In genomic region chr2:68751397-68752339, GRCh38 we compare ENCODE assay signal across 7 cellular contexts. TPM values are rescaled to one million over a fixed set of nuclear protein-coding genes. Genes with fewer than 3 reads are reported as not detected.
A peak's percentile ranks its signal among the peaks of the same experiment; 100 is the strongest.
DNase-seq lines count a peak whose midpoint lies in the region; ATAC-seq and TF ChIP-seq lines count a peak whose summit lies in the region.

No MANE protein-coding gene starts in this region.

- peak in 1 of 3 donors; percentile 14 for TF ChIP-seq POLR2A in spleen (IDR thresholded peaks at IDR 0.05)

- peak; percentile 90 for ATAC-seq in HG02943 (IDR thresholded peaks at IDR 0.05; ENCODE audit: low read depth, unreplicated experiment)

- in situ Hi-C loops in GM13977 (cut with MboI; ENCODE audit: low pct_unique_long_range_greater_than_20kb, low sequenced_read_pairs, unreplicated experiment) = no loop called here

- intact Hi-C loops in spleen (cut with DNase I; ENCODE audit: low total_unique reads) = no loop called here

- H3K9me3 ChIP-seq in spleen = no peaks in the 10 kb centered on the region

- peak overlapping the region in 2 of 8 donors; percentile 2 to 39 for H3K4me3 ChIP-seq in spleen

- peak overlapping the region; percentile 17 to 78 (median 68) for H3K27ac ChIP-seq in spleen

- WGBS in spleen, 5 donors = 15 to 18% (median 16%) methylated on average over 15 of the region's 15 CpGs

- H3K27me3 ChIP-seq in spleen (replicated peaks in 1 of 7) = no peaks in the 10 kb centered on the region

- peaks cover 63 to 100% (median 87%) of the 10 kb centered on the region in 6 donors for H3K4me1 ChIP-seq in spleen

- peak; percentile 93 for TF ChIP-seq CTCF in GM13977 (IDR thresholded peaks at IDR 0.05; ENCODE audit: extremely low read depth, insufficient read depth, missing control alignments)
- peak; percentile 88 to 98 (median 95) for TF ChIP-seq CTCF in spleen (IDR thresholded peaks at IDR 0.05 in 8 of 11, conservative IDR thresholded peaks at IDR 0.05 in 3 of 11)

- DNase-seq in GM13977 (ENCODE audit: low spot score) (peak; percentile 77), NCI-H1930 (lab: John Stamatoyannopoulos, UW) (peak; percentile 63 to 87), T1000 (lab: John Stamatoyannopoulos, UW) (peak; percentile 85), astrocyte of the hippocampus (ENCODE audit: low read depth, low spot score) (peak; percentile 95), iPS DF 4.7 (ENCODE audit: extremely low read depth, low spot score) (peak; percentile 53), spleen (peak; percentile 98)

- peaks cover 0 to 8% (median 0%) of the 10 kb centered on the region in 6 donors for H3K36me3 ChIP-seq in spleen

RNA-seq across cellular contexts. Expression of gene ARHGAP25, which starts 17.1 kb away (rescaled TPM):
- total RNA-seq in spleen = 100 to 1,000 TPM; 119 to 173 (median 144) TPM
- 100 to 1,000 TPM in 2 of 3 donors, 10 to 100 TPM in 1; 72.0 to 111 (median 103) TPM for polyA plus RNA-seq in spleen
